Comparison of ENCODE assay signal across 9 cellular contexts in the genomic region with DNA sequence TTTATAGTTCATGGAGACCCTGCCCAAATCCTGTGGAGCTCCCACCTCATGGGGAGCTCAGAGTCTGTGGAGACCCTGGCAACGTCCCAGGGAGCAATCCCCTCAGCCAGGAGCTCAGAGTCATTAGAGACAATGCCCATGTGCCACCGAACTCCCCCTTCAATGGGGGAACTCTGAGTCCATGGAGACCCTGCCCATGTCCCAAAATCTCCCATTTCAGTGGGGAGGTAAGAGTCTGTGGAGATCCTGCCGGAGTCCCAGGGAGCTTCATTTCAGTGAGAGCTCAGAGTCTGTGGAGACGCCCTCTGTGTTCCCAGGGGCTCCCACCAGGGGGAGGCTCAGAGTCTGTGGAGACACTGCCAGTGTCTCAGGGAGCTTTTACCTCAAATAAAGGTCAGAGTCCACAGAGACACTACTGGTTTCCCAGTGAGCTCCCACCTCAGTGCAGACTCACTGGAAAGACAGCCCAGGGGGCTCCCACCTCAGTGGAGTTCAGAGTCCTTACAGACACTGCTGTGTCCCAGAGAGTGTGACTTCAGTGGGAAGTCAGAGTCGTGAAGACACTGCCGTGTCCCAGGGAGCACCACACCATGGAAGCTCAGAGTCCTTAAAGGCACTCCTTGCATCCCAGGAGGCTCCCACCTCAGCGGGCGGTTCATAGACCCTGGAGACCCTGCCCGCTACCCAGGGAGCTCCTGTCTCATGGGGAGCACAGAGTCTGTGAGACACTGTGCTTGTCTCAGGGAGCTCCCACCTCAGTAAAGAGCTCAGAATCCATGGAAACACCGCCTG. TPM values are rescaled to one million over a fixed set of nuclear protein-coding genes. Genes with fewer than 3 reads are reported as not detected.
DNase-seq lines count a peak whose midpoint lies in the region; ATAC-seq and TF ChIP-seq lines count a peak whose summit lies in the region.
"Had no signal": no experiment of that assay in that cellular context is flagged by ENCODE, and none has a peak within 500 bp of the region (broad histone marks: within the 10 kb centered on the region; RNA-seq: fewer than 3 reads in every experiment).

No MANE protein-coding gene starts in this region.

- H3K4me3 Mint-ChIP-seq in stimulated activated effector memory CD8-positive, alpha-beta T cell treated with anti-CD3 and anti-CD28 coated beads, Interleukin-12 subunit alpha, Interleukin-12 subunit beta, amount 100 ng/mL, for 72 hours, result peak overlapping the region; percentile 99

- ATAC-seq in stimulated activated effector memory CD8-positive, alpha-beta T cell treated with anti-CD3 and anti-CD28 coated beads, Interleukin-12 subunit alpha, Interleukin-12 subunit beta, amount 100 ng/mL, for 72 hours, result no peak
- no peak for ATAC-seq in GM19452 (IDR thresholded peaks at IDR 0.05; ENCODE audit: unreplicated experiment)
- ATAC-seq in GM19455 (IDR thresholded peaks at IDR 0.05; ENCODE audit: unreplicated experiment), result no peak

- H3K27me3 ChIP-seq in cardiac muscle cell, result no peaks in the 10 kb centered on the region
- H3K27me3 ChIP-seq: ovary had no signal

- H3K9me3 ChIP-seq in cardiac muscle cell (ENCODE audit: low read depth), result no peaks in the 10 kb centered on the region
- H3K9me3 ChIP-seq: ovary had no signal

- TF ChIP-seq CTCF in GM10266 (IDR thresholded peaks at IDR 0.05; ENCODE audit: control insufficient read depth, insufficient read depth, low read depth, missing control alignments) (peak; percentile 43), cardiac muscle cell (IDR thresholded peaks at IDR 0.05; ENCODE audit: low read depth, low read length) (peak; percentile 76)

- peaks cover 55% of the 10 kb centered on the region for H3K4me1 Mint-ChIP-seq in stimulated activated effector memory CD8-positive, alpha-beta T cell treated with anti-CD3 and anti-CD28 coated beads, Interleukin-12 subunit alpha, Interleukin-12 subunit beta, amount 100 ng/mL, for 72 hours

- H3K27ac ChIP-seq in cardiac muscle cell, result no peak overlapping the region
- H3K27ac ChIP-seq: ovary had no signal

- H3K36me3 Mint-ChIP-seq in stimulated activated effector memory CD8-positive, alpha-beta T cell treated with anti-CD3 and anti-CD28 coated beads, Interleukin-12 subunit alpha, Interleukin-12 subunit beta, amount 100 ng/mL, for 72 hours, result peaks cover 100% of the 10 kb centered on the region

- H3K4me3 ChIP-seq in cardiac muscle cell, result no peak overlapping the region
- H3K4me3 ChIP-seq: ovary had no signal

- no peaks in the 10 kb centered on the region for H3K36me3 ChIP-seq in cardiac muscle cell
- H3K36me3 ChIP-seq: ovary had no signal

- DNase-seq in GM10266 (ENCODE audit: extremely low spot score), result no peak
- DNase-seq in NCI-H460 (ENCODE audit: extremely low read depth, low read depth), result peak; percentile 42
- DNase-seq in activated T-cell treated with anti-CD3 and anti-CD28 coated beads, Interleukin-2, amount 50 U/mL, for 48 hours, result peak; percentile 72 to 74
- peak in 1 of 2 donors; percentile 53 for DNase-seq in cardiac muscle cell (ENCODE audit: low read depth in 1 of 2, low spot score in 1 of 2)
- DNase-seq in stimulated activated effector memory CD8-positive, alpha-beta T cell treated with anti-CD3 and anti-CD28 coated beads, Interleukin-12 subunit alpha, Interleukin-12 subunit beta, amount 100 ng/mL, for 72 hours (ENCODE audit: low spot score in 2 of 2), result peak in 1 of 2 donors; percentile 70
- no peak for DNase-seq in NCI-H1930 (lab: John Stamatoyannopoulos, UW)

- no peaks in the 10 kb centered on the region for H3K4me1 ChIP-seq in cardiac muscle cell (ENCODE audit: low read depth)

- H3K9me3 Mint-ChIP-seq in stimulated activated effector memory CD8-positive, alpha-beta T cell treated with anti-CD3 and anti-CD28 coated beads, Interleukin-12 subunit alpha, Interleukin-12 subunit beta, amount 100 ng/mL, for 72 hours, result no peaks in the 10 kb centered on the region

- peak overlapping the region; percentile 99 for H3K27ac Mint-ChIP-seq in stimulated activated effector memory CD8-positive, alpha-beta T cell treated with anti-CD3 and anti-CD28 coated beads, Interleukin-12 subunit alpha, Interleukin-12 subunit beta, amount 100 ng/mL, for 72 hours

RNA-seq across cellular contexts. Expression of gene MYO1G, which starts 5.0 kb away (rescaled TPM):
- total RNA-seq in NCI-H460 (2014; rRNA removed; shearing (Covaris generic)), result 0.07 TPM in 1 of 2 replicates, not detected in the other
- 0.81 TPM in 1 of 2 replicates, not detected in the other for polyA plus RNA-seq in NCI-H460 (2014; cell fraction: nucleus; rRNA removed)
- 0.21 and 0.25 TPM in 2 replicates for total RNA-seq in cardiac muscle cell
- polyA plus RNA-seq in cardiac muscle cell, result 0.20 and 0.78 TPM in 2 replicates

RNA-seq across cellular contexts. Expression of gene CCM2, which starts 26.2 kb away (rescaled TPM):
- 24.8 and 27.4 TPM in 2 replicates for total RNA-seq in NCI-H460 (2014; rRNA removed; shearing (Covaris generic))
- 37.0 and 49.1 TPM in 2 replicates for polyA plus RNA-seq in NCI-H460 (2014; cell fraction: nucleus; rRNA removed)
- 38.3 and 44.9 TPM in 2 replicates for total RNA-seq in cardiac muscle cell
- polyA plus RNA-seq in cardiac muscle cell, result 59.2 and 65.7 TPM in 2 replicates

Comparison
In these comparisons a context has a peak if more than half of its experiments do, and no peak if none do; other contexts are left out.
1. DNase-seq: peak in NCI-H460 (single experiment) and activated T-cell treated with anti-CD3 and anti-CD28 coated beads, Interleukin-2, amount 50 U/mL, for 48 hours (2 of 2); none in GM10266 (single experiment) and NCI-H1930 (0 of 2).